In genomic region chr5:174910245-174910737, GRCh38 we compare ENCODE assay signal across 8 cellular contexts.
DNase-seq lines count a peak whose midpoint lies in the region; ATAC-seq and TF ChIP-seq lines count a peak whose summit lies in the region.

No MANE protein-coding gene starts in this region.

- peak; percentile 77 for ATAC-seq in HG02938 (IDR thresholded peaks at IDR 0.05; ENCODE audit: unreplicated experiment)

- no peak overlapping the region for H3K27ac ChIP-seq in 22Rv1

- peak; percentile 90 for TF ChIP-seq CTCF in 22Rv1 (IDR thresholded peaks at IDR 0.05)
- TF ChIP-seq CTCF in GM12873 (IDR thresholded peaks at IDR 0.05; ENCODE audit: insufficient read depth, low read depth, low read length, missing control alignments), result peak; percentile 91

- DNase-seq in NCI-H2227 (lab: John Stamatoyannopoulos, UW; ENCODE audit: unreplicated experiment), result peak; percentile 62
- peak; percentile 86 for DNase-seq in activated CD4-positive, alpha-beta T cell treated with anti-CD3 and anti-CD28 coated beads, Interleukin-2, amount 10 ng/mL, durations not matched to agents 24 days and 14 days
- DNase-seq in dermis microvascular lymphatic vessel endothelial cell (ENCODE audit: low read depth in 2 of 2), result peak; percentile 10 to 27
- peak; percentile 81 for DNase-seq in medulla oblongata (ENCODE audit: extremely low spot score)
- peak; percentile 9 to 21 for DNase-seq in stimulated activated CD8-positive, alpha-beta memory T cell treated with anti-CD3 and anti-CD28 coated beads, Interleukin-2, amount 100 ng/mL, for 1 hour (ENCODE audit: low read depth in 2 of 2)

- H3K4me1 Mint-ChIP-seq in activated CD4-positive, alpha-beta T cell treated with anti-CD3 and anti-CD28 coated beads, Interleukin-2, amount 10 ng/mL, durations not matched to agents 24 days and 14 days, result no peaks in the 10 kb centered on the region

- H3K9me3 Mint-ChIP-seq in activated CD4-positive, alpha-beta T cell treated with anti-CD3 and anti-CD28 coated beads, Interleukin-2, amount 10 ng/mL, durations not matched to agents 24 days and 14 days, result no peaks in the 10 kb centered on the region

- peaks cover 24% of the 10 kb centered on the region for H3K27me3 Mint-ChIP-seq in activated CD4-positive, alpha-beta T cell treated with anti-CD3 and anti-CD28 coated beads, Interleukin-2, amount 10 ng/mL, durations not matched to agents 24 days and 14 days

- intact Hi-C loops in activated CD4-positive, alpha-beta T cell treated with anti-CD3 and anti-CD28 coated beads, Interleukin-2, amount 10 ng/mL, durations not matched to agents 24 days and 14 days (cut with micrococcal nuclease), result loop anchor here (1.0 kb wide), 1 partner anchor 26 kb away; no protein-coding TSS in a partner anchor

- no peak overlapping the region for H3K4me3 Mint-ChIP-seq in activated CD4-positive, alpha-beta T cell treated with anti-CD3 and anti-CD28 coated beads, Interleukin-2, amount 10 ng/mL, durations not matched to agents 24 days and 14 days

- H3K36me3 Mint-ChIP-seq in activated CD4-positive, alpha-beta T cell treated with anti-CD3 and anti-CD28 coated beads, Interleukin-2, amount 10 ng/mL, durations not matched to agents 24 days and 14 days (ENCODE audit: low read depth), result no peaks in the 10 kb centered on the region

- no peak overlapping the region for H3K27ac Mint-ChIP-seq in activated CD4-positive, alpha-beta T cell treated with anti-CD3 and anti-CD28 coated beads, Interleukin-2, amount 10 ng/mL, durations not matched to agents 24 days and 14 days

Comparison
In these comparisons a context has a peak if more than half of its experiments do, and no peak if none do; other contexts are left out.
1. DNase-seq: peak in every context shown above with its lines; median percentile 86 in activated CD4-positive, alpha-beta T cell treated with anti-CD3 and anti-CD28 coated beads, Interleukin-2, amount 10 ng/mL, durations not matched to agents 24 days and 14 days; 81 in medulla oblongata; 62 in NCI-H2227; 18 in dermis microvascular lymphatic vessel endothelial cell; 15 in stimulated activated CD8-positive, alpha-beta memory T cell treated with anti-CD3 and anti-CD28 coated beads, Interleukin-2, amount 100 ng/mL, for 1 hour.